ENCODE assay signal across 8 cellular contexts in the genomic region with DNA sequence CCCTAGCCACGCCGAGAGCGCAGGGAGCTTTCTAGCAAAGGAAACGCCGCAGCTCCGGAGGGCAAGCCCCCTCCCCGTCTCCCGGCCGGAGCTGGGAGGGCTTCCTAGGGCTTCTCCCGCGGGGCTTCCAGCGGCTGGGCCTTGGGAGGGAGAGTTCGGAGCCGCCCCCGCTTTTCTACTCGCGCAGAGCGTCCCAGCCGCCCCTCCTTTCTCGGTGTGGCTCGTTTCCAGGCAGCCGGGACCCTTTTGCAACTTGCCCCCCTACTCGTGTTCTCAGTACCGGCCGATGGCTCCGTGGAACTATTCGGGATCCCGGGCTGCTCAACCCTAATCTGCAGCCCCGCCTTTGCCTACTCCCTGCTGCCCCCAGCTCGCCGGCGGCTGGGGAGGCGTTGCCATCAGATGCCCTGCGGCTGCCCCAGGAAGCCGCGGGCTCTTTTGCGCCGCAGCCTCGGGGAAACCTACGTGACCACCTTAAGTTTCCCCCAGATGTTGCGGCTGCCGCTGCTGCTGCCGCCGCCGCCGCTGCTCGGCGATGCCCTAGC. TPM values are rescaled to one million over a fixed set of nuclear protein-coding genes. Genes with fewer than 3 reads are reported as not detected.
DNase-seq lines count a peak whose midpoint lies in the region; ATAC-seq and TF ChIP-seq lines count a peak whose summit lies in the region.

No MANE protein-coding gene starts in this region.

- TF ChIP-seq CTCF in CD8-positive, alpha-beta T cell (IDR thresholded peaks at IDR 0.05): no peak
- TF ChIP-seq CTCF in Panc1 (IDR thresholded peaks at IDR 0.05) (no peak), right atrium auricular region (IDR thresholded peaks at IDR 0.05) (no peak), psoas muscle (IDR thresholded peaks at IDR 0.05) (no peak)

- H3K36me3 Mint-ChIP-seq in CD8-positive, alpha-beta T cell: peaks cover 38% of the 10 kb centered on the region

- peak overlapping the region; percentile 98 for H3K27ac Mint-ChIP-seq in CD8-positive, alpha-beta T cell

- H3K9me3 ChIP-seq in CD8-positive, alpha-beta T cell (ENCODE audit: low read length): no peaks in the 10 kb centered on the region
- H3K9me3 ChIP-seq in Panc1 (ENCODE audit: control insufficient read depth, insufficient read depth, low read depth, low read length) (no peaks in the 10 kb centered on the region), adipocyte (ENCODE audit: control insufficient read depth, low read length) (no peaks in the 10 kb centered on the region), right atrium auricular region (no peaks in the 10 kb centered on the region), psoas muscle (no peaks in the 10 kb centered on the region)

- peaks cover 19% of the 10 kb centered on the region for H3K27me3 Mint-ChIP-seq in CD8-positive, alpha-beta T cell (ENCODE audit: low read depth)

- in situ Hi-C loops in Panc1 (cut with HindIII; ENCODE audit: low pct_unique_long_range_greater_than_20kb, low sequenced_read_pairs): no loop called here

- intact Hi-C loops in CD8-positive, alpha-beta T cell (cut with DNase I, micrococcal nuclease): loop anchor here (1.0 to 10.0 kb wide), 6 partner anchors 8 to 1133 kb away; partner anchors contain the start of genes CYTIP (in 2 of the 2) and GPD2 (in 1 of the 2)
- intact Hi-C loops in Panc1 (cut with micrococcal nuclease; ENCODE audit: unreplicated experiment) (loop anchor here (2.0 to 10.0 kb wide), 3 partner anchors 255 to 959 kb away; no protein-coding TSS in a partner anchor), psoas muscle (cut with DNase I) (loop anchor here (1.0 to 10.0 kb wide), 4 partner anchors 8 to 561 kb away; no protein-coding TSS in a partner anchor)

- peaks cover 33% of the 10 kb centered on the region for H3K4me1 ChIP-seq in CD8-positive, alpha-beta T cell (ENCODE audit: insufficient read depth, low read length)
- H3K4me1 ChIP-seq in Panc1 (ENCODE audit: control insufficient read depth, insufficient read depth, low read length): peaks cover 15% of the 10 kb centered on the region
- H3K4me1 ChIP-seq in adipocyte (ENCODE audit: control insufficient read depth, insufficient read depth, low read length): peaks cover 15% of the 10 kb centered on the region
- peaks cover 0 to 27% of the 10 kb centered on the region in 2 donors for H3K4me1 ChIP-seq in right atrium auricular region
- peaks cover 25% of the 10 kb centered on the region for H3K4me1 ChIP-seq in psoas muscle

- peaks cover 43% of the 10 kb centered on the region for H3K4me1 Mint-ChIP-seq in CD8-positive, alpha-beta T cell (ENCODE audit: low read depth)

- H3K36me3 ChIP-seq in CD8-positive, alpha-beta T cell (ENCODE audit: insufficient read depth, low read length): no peaks in the 10 kb centered on the region
- H3K36me3 ChIP-seq in Panc1 (ENCODE audit: control insufficient read depth, insufficient read depth, low read length) (peaks cover 4% of the 10 kb centered on the region; the same call in 1 of the 2 replicates), adipocyte (ENCODE audit: control insufficient read depth, insufficient read depth, low read length, severe bottlenecking) (no peaks in the 10 kb centered on the region), right atrium auricular region (no peaks in the 10 kb centered on the region), psoas muscle (ENCODE audit: insufficient read depth in 1 of 2, low read depth in 1 of 2) (peaks cover 0 to 5% of the 10 kb centered on the region in 2 donors)

- POLR2A ChIA-PET in CD8-positive, alpha-beta T cell (lab: Charles Lee): interaction anchor here (1.3 to 4.4 kb wide), 5 partner anchors 9 to 102 kb away, joined by 5 to 31 read pairs (median 18); partner anchors contain the start of gene GPD2
- POLR2A ChIA-PET in Panc1 (lab: Charles Lee): interaction anchor here (0.6 to 1.2 kb wide), 4 partner anchors 66 to 257 kb away, joined by 4 to 7 read pairs (median 6); no protein-coding TSS in a partner anchor

- DNase-seq in CD8-positive, alpha-beta T cell: peak in 5 of 7 experiments; percentile 47 to 71 (median 70)
- DNase-seq in Panc1 (ENCODE audit: low read depth, low spot score): no peak
- peak; percentile 82 for DNase-seq in adipocyte (ENCODE audit: low read depth)
- peak; percentile 69 for DNase-seq in right atrium auricular region (ENCODE audit: low spot score)
- peak; percentile 63 to 83 for DNase-seq in psoas muscle
- DNase-seq in mesenteric fat pad (ENCODE audit: low spot score): no peak

- H3K4me3 Mint-ChIP-seq in CD8-positive, alpha-beta T cell: peak overlapping the region; percentile 90

- BruUV-seq in Panc1 (replicated peaks; lab: Mats Ljungman, UMichigan): no TSS peak

- peak; percentile 9 for ATAC-seq in CD8-positive, alpha-beta T cell
- peak; percentile 34 for ATAC-seq in GM19035 (IDR thresholded peaks at IDR 0.05; ENCODE audit: unreplicated experiment)
- peak; percentile 38 for ATAC-seq in HG03175 (IDR thresholded peaks at IDR 0.05; ENCODE audit: unreplicated experiment)
- peak; percentile 57 for ATAC-seq in Panc1
- peak; percentile 52 to 67 (median 56) for ATAC-seq in psoas muscle

- CTCF ChIA-PET in CD8-positive, alpha-beta T cell (lab: Charles Lee): interaction anchor here (1.0 to 2.8 kb wide), 7 partner anchors 9 to 256 kb away, joined by 3 to 21 read pairs (median 8); no protein-coding TSS in a partner anchor
- CTCF ChIA-PET in Panc1 (lab: Charles Lee): interaction anchor here (0.6 to 1.5 kb wide), 5 partner anchors 9 to 957 kb away, joined by 3 to 19 read pairs (median 5); no protein-coding TSS in a partner anchor

- peak overlapping the region; percentile 91 for H3K27ac ChIP-seq in CD8-positive, alpha-beta T cell (ENCODE audit: low read depth, low read length)
- peak overlapping the region; percentile 65 for H3K27ac ChIP-seq in Panc1 (ENCODE audit: low read length)
- peak overlapping the region; percentile 99 for H3K27ac ChIP-seq in right atrium auricular region
- peak overlapping the region; percentile 93 for H3K27ac ChIP-seq in psoas muscle

- peak overlapping the region; percentile 83 for H3K4me3 ChIP-seq in CD8-positive, alpha-beta T cell (ENCODE audit: low read depth, low read length)
- H3K4me3 ChIP-seq in Panc1 (ENCODE audit: low read depth in 2 of 2, low read length in 2 of 2) (peak overlapping the region; percentile 78 to 83), adipocyte (ENCODE audit: low read length) (peak overlapping the region; percentile 95), right atrium auricular region (peak overlapping the region; percentile 73 to 92), psoas muscle (peak overlapping the region; percentile 78)

- no peaks in the 10 kb centered on the region for H3K27me3 ChIP-seq in CD8-positive, alpha-beta T cell (ENCODE audit: insufficient read depth, low read length)
- H3K27me3 ChIP-seq in Panc1 (ENCODE audit: control insufficient read depth, insufficient read depth, low read length) (no peaks in the 10 kb centered on the region), adipocyte (replicated peaks; ENCODE audit: control insufficient read depth, insufficient read depth, low read length) (no peaks in the 10 kb centered on the region), right atrium auricular region (no peaks in the 10 kb centered on the region), psoas muscle (ENCODE audit: insufficient read depth in 3 of 3, low read length in 2 of 3) (no peaks in the 10 kb centered on the region)

- H3K9me3 Mint-ChIP-seq in CD8-positive, alpha-beta T cell: no peaks in the 10 kb centered on the region

- H3K9ac ChIP-seq in adipocyte (ENCODE audit: low read length): peak overlapping the region; percentile 91

- 0% methylated on average over 38 to 48 of the region's 48 CpGs for WGBS in psoas muscle, 3 donors

RNA-seq across cellular contexts. Expression of gene NR4A2, which starts 1.5 kb away (rescaled TPM):
- total RNA-seq in CD8-positive, alpha-beta T cell: 100 to 1,000 TPM; 777 to 796 TPM
- total RNA-seq in Panc1 (2021; ENCODE audit: unreplicated experiment) (0.85 TPM), right atrium auricular region (1 to 10 TPM; 3.7 to 8.9 TPM), psoas muscle (1 to 10 TPM in 2 of 4 donors, under 1 TPM in 2; 0.86 to 2.3 (median 1.3) TPM), mesenteric fat pad (67.7 TPM)
- polyA plus RNA-seq in Panc1 (2012; ENCODE audit: insufficient read length): 0.91 TPM
- polyA plus RNA-seq in psoas muscle: 1 to 10 TPM in 2 of 3 donors, under 1 TPM in 1; 0.31 to 1.4 (median 1.2) TPM

Comparison
In these comparisons a context has a peak if more than half of its experiments do, and no peak if none do; other contexts are left out.
1. DNase-seq: peak in CD8-positive, alpha-beta T cell (5 of 7), adipocyte (single experiment), right atrium auricular region (single experiment) and psoas muscle (2 of 2); none in Panc1 (single experiment) and mesenteric fat pad (single experiment).
2. RNA of gene NR4A2, which starts 1.5 kb away (total RNA-seq): 777 to 796 TPM in CD8-positive, alpha-beta T cell; 67.7 TPM in mesenteric fat pad (single experiment), 3.7 to 8.9 TPM in right atrium auricular region, 0.86 to 2.3 TPM in psoas muscle and 0.85 TPM in Panc1 (single experiment); every median in the first group is over 10 times any median in the second.
3. Peak in every context shown above with its lines, with median percentiles within 50 percentile points of each other: ATAC-seq, H3K27ac ChIP-seq and H3K4me3 ChIP-seq.